Comparison of ENCODE assay signal across 12 cellular contexts in the genomic region with DNA sequence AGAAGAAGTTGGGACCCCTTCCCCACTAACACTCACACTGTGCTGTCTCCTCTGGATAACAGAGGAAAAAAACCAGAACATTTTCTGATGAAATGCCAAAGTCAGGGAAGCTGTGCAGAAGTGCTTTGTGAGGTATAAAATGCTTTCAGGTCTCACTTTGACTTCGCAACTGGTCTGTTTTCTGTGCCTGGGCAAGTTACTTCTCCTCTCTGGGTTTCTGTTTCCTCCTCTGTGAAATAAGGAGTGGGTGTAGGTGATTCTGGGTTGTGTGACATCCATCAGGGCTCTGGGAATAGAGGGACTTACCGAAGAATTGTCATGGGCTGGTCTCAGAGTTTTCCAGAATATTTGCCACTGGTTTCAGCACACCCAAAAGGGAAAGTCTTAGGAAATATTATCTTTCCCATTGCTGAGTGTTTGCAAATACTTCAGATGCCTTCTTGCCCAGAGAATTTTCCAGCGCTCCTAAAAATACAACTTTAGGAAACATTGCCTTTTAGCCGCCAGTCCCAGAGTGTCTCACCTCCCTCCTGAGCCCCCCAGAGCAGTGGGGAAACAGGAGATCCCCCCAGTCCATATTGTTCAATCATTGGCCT.
DNase-seq lines count a peak whose midpoint lies in the region; ATAC-seq lines count a peak whose summit lies in the region.
"Had no signal": no experiment of that assay in that cellular context is flagged by ENCODE, and none has a peak within 500 bp of the region (broad histone marks: within the 10 kb centered on the region; RNA-seq: fewer than 3 reads in every experiment).

No MANE protein-coding gene starts in this region.

- H3K27me3 Mint-ChIP-seq in activated naive CD8-positive, alpha-beta T cell treated with anti-CD3 and anti-CD28 coated beads, Interleukin-2, amount 10 ng/mL, durations not matched to agents 7 days and 5 days: no peaks in the 10 kb centered on the region

- ATAC-seq in activated naive CD8-positive, alpha-beta T cell treated with anti-CD3 and anti-CD28 coated beads, Interleukin-2, amount 10 ng/mL, durations not matched to agents 7 days and 5 days (ENCODE audit: low read depth): no peak

- H3K4me3 ChIP-seq in muscle layer of colon (ENCODE audit: low read depth in 1 of 2, low read length in 2 of 2) (no peak overlapping the region), urinary bladder (ENCODE audit: low read depth, low read length) (peak overlapping the region; percentile 16)
- H3K4me3 ChIP-seq: pancreas, SK-N-MC had no signal

- no peaks in the 10 kb centered on the region for H3K27me3 ChIP-seq in muscle layer of colon (ENCODE audit: control insufficient read depth in 1 of 2, insufficient read depth in 2 of 2, low read length in 2 of 2)
- H3K27me3 ChIP-seq: pancreas had no signal

- WGBS in urinary bladder: 35% methylated on average over 4 of the region's 4 CpGs

- no peaks in the 10 kb centered on the region for H3K9me3 ChIP-seq in muscle layer of colon (ENCODE audit: low read length)
- H3K9me3 ChIP-seq: pancreas had no signal

- POLR2A ChIA-PET in activated naive CD8-positive, alpha-beta T cell treated with anti-CD3 and anti-CD28 coated beads, Interleukin-2, amount 10 ng/mL, durations not matched to agents 7 days and 5 days (lab: Charles Lee): interaction anchor here (1.0 to 3.2 kb wide), 3 partner anchors 15 to 39 kb away, joined by 3 to 15 read pairs (median 4); no protein-coding TSS in a partner anchor

- H3K36me3 ChIP-seq in muscle layer of colon (ENCODE audit: insufficient read depth, low read length) (no peaks in the 10 kb centered on the region), urinary bladder (ENCODE audit: insufficient read depth) (no peaks in the 10 kb centered on the region)
- H3K36me3 ChIP-seq: pancreas had no signal

- peak overlapping the region; percentile 86 for H3K4me3 Mint-ChIP-seq in activated naive CD8-positive, alpha-beta T cell treated with anti-CD3 and anti-CD28 coated beads, Interleukin-2, amount 10 ng/mL, durations not matched to agents 7 days and 5 days

- peak; percentile 13 for DNase-seq in activated naive CD4-positive, alpha-beta T cell treated with Interleukin-2 at 50 U/mL for 16 hours
- no peak for DNase-seq in activated naive CD4-positive, alpha-beta T cell (lab: John Stamatoyannopoulos, UW)
- DNase-seq in activated naive CD8-positive, alpha-beta T cell treated with anti-CD3 and anti-CD28 coated beads, Interleukin-2, amount 10 ng/mL, durations not matched to agents 7 days and 5 days: no peak
- DNase-seq in HuH-7.5 (ENCODE audit: low spot score) (no peak), cerebellar nuclear complex (lab: John Stamatoyannopoulos, UW) (no peak), germinal center (ENCODE audit: low spot score) (no peak)
- DNase-seq: NCI-H1417 treated with DMSO at 0.1 percent for 48 hours; pancreas; stimulated activated CD4-positive, alpha-beta T cell treated with anti-CD3 and anti-CD28 coated beads, Interleukin-2, amount 100 ng/mL, for 24 hours had no signal

- H3K4me1 Mint-ChIP-seq in activated naive CD8-positive, alpha-beta T cell treated with anti-CD3 and anti-CD28 coated beads, Interleukin-2, amount 10 ng/mL, durations not matched to agents 7 days and 5 days: peaks cover 75% of the 10 kb centered on the region

- H3K27ac ChIP-seq in muscle layer of colon (ENCODE audit: low read depth, low read length) (peak overlapping the region; percentile 10), urinary bladder (ENCODE audit: low read depth) (no peak overlapping the region)
- H3K27ac ChIP-seq: pancreas, SK-N-MC had no signal

- H3K36me3 Mint-ChIP-seq in activated naive CD8-positive, alpha-beta T cell treated with anti-CD3 and anti-CD28 coated beads, Interleukin-2, amount 10 ng/mL, durations not matched to agents 7 days and 5 days: peaks cover 5% of the 10 kb centered on the region

- H3K9me3 Mint-ChIP-seq in activated naive CD8-positive, alpha-beta T cell treated with anti-CD3 and anti-CD28 coated beads, Interleukin-2, amount 10 ng/mL, durations not matched to agents 7 days and 5 days: no peaks in the 10 kb centered on the region

- no peak overlapping the region for H3K9ac ChIP-seq in muscle layer of colon (ENCODE audit: low read length)

- no peaks in the 10 kb centered on the region for H3K4me1 ChIP-seq in muscle layer of colon (ENCODE audit: insufficient read depth, low read length)
- H3K4me1 ChIP-seq in urinary bladder (ENCODE audit: insufficient read depth): no peaks in the 10 kb centered on the region
- H3K4me1 ChIP-seq: pancreas had no signal

- peak overlapping the region; percentile 97 for H3K27ac Mint-ChIP-seq in activated naive CD8-positive, alpha-beta T cell treated with anti-CD3 and anti-CD28 coated beads, Interleukin-2, amount 10 ng/mL, durations not matched to agents 7 days and 5 days
